In genomic region chr4:20422398-20422797, GRCh38 we compare ENCODE assay signal across 8 cellular contexts.
DNase-seq lines count a peak whose midpoint lies in the region; ATAC-seq, FAIRE-seq and TF ChIP-seq lines count a peak whose summit lies in the region.

No MANE protein-coding gene starts in this region.

- TF ChIP-seq CTCF in AG09319 (IDR thresholded peaks at IDR 0.05; ENCODE audit: low read depth, low read length) (peak; percentile 43), H1 (IDR thresholded peaks at IDR 0.05; ENCODE audit: control extremely low read depth in 1 of 3, insufficient read depth in 1 of 3, low read depth in 1 of 3, low read length in 3 of 3) (peak in 2 of 3 experiments; percentile 68 to 74; a peak in 3 of 4 replicates), mucosa of descending colon (IDR thresholded peaks at IDR 0.05) (peak; percentile 32)

- DNase-seq in AG09319 (ENCODE audit: extremely low read depth, low read depth) (no peak), NAMALWA (ENCODE audit: low spot score) (peak; percentile 74), T follicular helper cell (ENCODE audit: low read depth) (peak; percentile 0), H1 (ENCODE audit: low read depth in 1 of 2, low spot score in 2 of 2) (peak; percentile 23 to 67), mucosa of descending colon (peak in 2 of 3 donors; percentile 23 to 67), GM19240 (ENCODE audit: insufficient read length, low spot score) (no peak)

- no peak overlapping the region for H4K91ac ChIP-seq in H1 (replicated peaks; ENCODE audit: insufficient read length, low read length)

- no peak overlapping the region for H2BK12ac ChIP-seq in H1 (ENCODE audit: low read depth, low read length)

- no peak overlapping the region for H2AK5ac ChIP-seq in H1 (ENCODE audit: low read depth, low read length)

- no peaks in the 10 kb centered on the region for H3K9me3 ChIP-seq in H1 (ENCODE audit: insufficient read depth in 2 of 2, low read depth in 1 of 2, low read length in 1 of 2)
- H3K9me3 ChIP-seq in mucosa of descending colon, result no peaks in the 10 kb centered on the region

- no peak overlapping the region for H4K5ac ChIP-seq in H1 (ENCODE audit: insufficient read length, low read depth, low read length)

- H3K4me1 ChIP-seq in H1 (replicated peaks in 1 of 4; ENCODE audit: control insufficient read depth in 3 of 4, insufficient read depth in 4 of 4, low read length in 3 of 4) (no peaks in the 10 kb centered on the region), mucosa of descending colon (ENCODE audit: low read depth) (no peaks in the 10 kb centered on the region)

- no peak overlapping the region for H4K8ac ChIP-seq in H1 (ENCODE audit: extremely low read depth, insufficient read depth, low read length)

- TF ChIP-seq EP300 in H1 (IDR thresholded peaks at IDR 0.05; ENCODE audit: borderline replicate concordance in 1 of 2, low read depth in 2 of 2, low read length in 2 of 2), result no peak

- H3K79me2 ChIP-seq in H1 (ENCODE audit: control insufficient read depth in 1 of 2, insufficient read depth in 2 of 2, low read length in 2 of 2), result no peaks in the 10 kb centered on the region

- 28% methylated on average over 2 of the region's 2 CpGs; no CpG with 5 or more reads in 1 of the 2 experiments for WGBS in H1 (ENCODE audit: extremely low coverage in 1 of 2, insufficient coverage in 1 of 2, insufficient read length in 1 of 2, insufficient replicate concordance in 2 of 2, low coverage in 1 of 2, low lambda C conversion rate in 2 of 2, missing lambda C conversion rate in 1 of 2), 2 experiments

- H2AFZ ChIP-seq in H1 (ENCODE audit: low read length), result no peak overlapping the region

- H3K56ac ChIP-seq in H1 (replicated peaks; ENCODE audit: insufficient read length, low read depth, low read length), result no peak overlapping the region

- H3K4me3 ChIP-seq in H1 (ENCODE audit: extremely low read depth in 1 of 4, insufficient read depth in 2 of 4, low read depth in 3 of 4, low read length in 4 of 4), result no peak overlapping the region
- H3K4me3 ChIP-seq in mucosa of descending colon, result no peak overlapping the region

- peak; percentile 65 to 79 for TF ChIP-seq RAD21 in H1 (IDR thresholded peaks at IDR 0.05 in 1 of 2, conservative IDR thresholded peaks at IDR 0.05 in 1 of 2; ENCODE audit: low read depth in 2 of 2, low read length in 2 of 2)

- peaks cover 2% of the 10 kb centered on the region; the same call in 1 of the 2 replicates for H3K23me2 ChIP-seq in H1 (ENCODE audit: low read depth, low read length)

- no peaks in the 10 kb centered on the region for H3K79me1 ChIP-seq in H1 (ENCODE audit: low read depth, low read length)

- no peak overlapping the region for H3K9ac ChIP-seq in H1 (replicated peaks in 1 of 4; ENCODE audit: extremely low read depth in 1 of 4, low read depth in 3 of 4, low read length in 3 of 4)

- H2BK120ac ChIP-seq in H1 (replicated peaks; ENCODE audit: low read depth, low read length), result no peak overlapping the region

- peak; percentile 78 for FAIRE-seq in H1 (lab: Jason Lieb, UNC)

- no peak overlapping the region for H2BK20ac ChIP-seq in H1 (ENCODE audit: low read length)

- H3K23ac ChIP-seq in H1 (ENCODE audit: insufficient read length), result no peak overlapping the region

- H3K4me2 ChIP-seq in H1 (ENCODE audit: insufficient read depth in 1 of 2, low read depth in 2 of 2, low read length in 2 of 2), result no peak overlapping the region

- no peaks in the 10 kb centered on the region for H3K27me3 ChIP-seq in H1 (replicated peaks in 1 of 4; ENCODE audit: control insufficient read depth in 3 of 4, extremely low read depth in 1 of 4, insufficient read depth in 3 of 4, low read length in 3 of 4)

- H3K14ac ChIP-seq in H1 (ENCODE audit: insufficient read length), result no peak overlapping the region

- H3K18ac ChIP-seq in H1 (ENCODE audit: extremely low read depth, low read length), result no peak overlapping the region

- peak overlapping the region; percentile 87 for H3K4ac ChIP-seq in H1 (replicated peaks; ENCODE audit: insufficient read length, low read depth, low read length)

- H4K20me1 ChIP-seq in H1 (replicated peaks in 1 of 2; ENCODE audit: control insufficient read depth in 1 of 2, insufficient read depth in 2 of 2, low read length in 2 of 2), result no peaks in the 10 kb centered on the region

- no peak for TF ChIP-seq POLR2A in GM18505 (IDR thresholded peaks at IDR 0.05; ENCODE audit: borderline replicate concordance, extremely low read depth, insufficient read depth, insufficient read length)
- TF ChIP-seq POLR2A in H1 (IDR thresholded peaks at IDR 0.05; ENCODE audit: control extremely low read depth in 1 of 2, low read depth in 2 of 2, low read length in 2 of 2), result no peak

- H3K36me3 ChIP-seq in H1 (ENCODE audit: control insufficient read depth in 2 of 4, insufficient read depth in 4 of 4, low read length in 3 of 4) (no peaks in the 10 kb centered on the region), mucosa of descending colon (ENCODE audit: low read depth) (no peaks in the 10 kb centered on the region)

- H3K27ac ChIP-seq in H1 (ENCODE audit: low read depth, low read length), result no peak overlapping the region

- CTCF ChIA-PET in H1 (lab: Charles Lee; ENCODE audit: partially characterized antibody), result interaction anchor here (0.6 to 2.0 kb wide), 21 partner anchors 10 to 1255 kb away, joined by 3 to 9 read pairs (median 3); no protein-coding TSS in a partner anchor

- H2BK15ac ChIP-seq in H1 (ENCODE audit: low read length), result no peak overlapping the region

- POLR2A ChIA-PET in H1 (lab: Charles Lee; ENCODE audit: partially characterized antibody), result no interaction called here

- ATAC-seq in GM18505 (IDR thresholded peaks at IDR 0.05; ENCODE audit: unreplicated experiment) (peak; percentile 80), HG02798 (IDR thresholded peaks at IDR 0.05; ENCODE audit: poor library complexity, unreplicated experiment) (peak; percentile 72), mucosa of descending colon (peak; percentile 86)

- H2BK5ac ChIP-seq in H1 (ENCODE audit: low read depth, low read length), result no peak overlapping the region

- intact Hi-C loops in mucosa of descending colon (cut with DNase I, micrococcal nuclease), result loop anchor here in 1 of 2 donors (10.0 kb wide), 1 partner anchor 112 kb away; no protein-coding TSS in a partner anchor

TF ChIP-seq in H1, 55 proteins besides CTCF, POLR2A, EP300 and RAD21:
- no peak for TF ChIP-seq SP1 (IDR thresholded peaks at IDR 0.05; ENCODE audit: low read depth, low read length)
- TF ChIP-seq CEBPB (IDR thresholded peaks at IDR 0.05; ENCODE audit: low read depth, low read length), result peak; percentile 77; the same call in 1 of the 2 replicates
- no peak for TF ChIP-seq RNF2 (IDR thresholded peaks at IDR 0.05; ENCODE audit: borderline replicate concordance, low read depth, low read length, missing control alignments, poor library complexity, severe bottlenecking)
- no peak for TF ChIP-seq POU5F1 (IDR thresholded peaks at IDR 0.05; ENCODE audit: low read depth, low read length)
- TF ChIP-seq CTBP2 (IDR thresholded peaks at IDR 0.05; ENCODE audit: borderline replicate concordance, insufficient read depth, insufficient read length, low read length), result no peak
- no peak for TF ChIP-seq NANOG (IDR thresholded peaks at IDR 0.05; ENCODE audit: insufficient read depth, low read depth, low read length, poor library complexity, severe bottlenecking)
- no peak for TF ChIP-seq POLR2AphosphoS5 (IDR thresholded peaks at IDR 0.05; ENCODE audit: low read depth, low read length)
- TF ChIP-seq SP2 (IDR thresholded peaks at IDR 0.05; ENCODE audit: low read length), result no peak
- no peak for TF ChIP-seq EGR1 (IDR thresholded peaks at IDR 0.05; ENCODE audit: borderline replicate concordance, low read depth, low read length)
- no peak for TF ChIP-seq ASH2L (IDR thresholded peaks at IDR 0.05; ENCODE audit: low read length)
- no peak for TF ChIP-seq MAFK (IDR thresholded peaks at IDR 0.05; ENCODE audit: low read depth, low read length)
- TF ChIP-seq ATF3 (IDR thresholded peaks at IDR 0.05; ENCODE audit: insufficient read depth, low read depth, low read length), result no peak
- TF ChIP-seq SIX5 (IDR thresholded peaks at IDR 0.05; ENCODE audit: low read depth, low read length), result no peak
- TF ChIP-seq, protein P1, sequence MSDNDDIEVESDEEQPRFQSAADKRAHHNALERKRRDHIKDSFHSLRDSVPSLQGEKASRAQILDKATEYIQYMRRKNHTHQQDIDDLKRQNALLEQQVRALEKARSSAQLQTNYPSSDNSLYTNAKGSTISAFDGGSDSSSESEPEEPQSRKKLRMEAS (IDR thresholded peaks at IDR 0.05), result no peak
- TF ChIP-seq YY1 (IDR thresholded peaks at IDR 0.05; ENCODE audit: low read depth, low read length), result 0 out of 2 replicates have a peak, but pooled peaks have one; percentile 27

Comparison
In these comparisons a context has a peak if more than half of its experiments do, and no peak if none do; other contexts are left out.
1. DNase-seq: peak in NAMALWA (single experiment), T follicular helper cell (single experiment), H1 (2 of 2) and mucosa of descending colon (2 of 3); none in AG09319 (single experiment) and GM19240 (single experiment).
2. Peak in every context shown above with its lines, with median percentiles within 50 percentile points of each other: CTCF ChIP-seq and ATAC-seq.